1 cellular context compared by ENCODE assay signal in the genomic region with DNA sequence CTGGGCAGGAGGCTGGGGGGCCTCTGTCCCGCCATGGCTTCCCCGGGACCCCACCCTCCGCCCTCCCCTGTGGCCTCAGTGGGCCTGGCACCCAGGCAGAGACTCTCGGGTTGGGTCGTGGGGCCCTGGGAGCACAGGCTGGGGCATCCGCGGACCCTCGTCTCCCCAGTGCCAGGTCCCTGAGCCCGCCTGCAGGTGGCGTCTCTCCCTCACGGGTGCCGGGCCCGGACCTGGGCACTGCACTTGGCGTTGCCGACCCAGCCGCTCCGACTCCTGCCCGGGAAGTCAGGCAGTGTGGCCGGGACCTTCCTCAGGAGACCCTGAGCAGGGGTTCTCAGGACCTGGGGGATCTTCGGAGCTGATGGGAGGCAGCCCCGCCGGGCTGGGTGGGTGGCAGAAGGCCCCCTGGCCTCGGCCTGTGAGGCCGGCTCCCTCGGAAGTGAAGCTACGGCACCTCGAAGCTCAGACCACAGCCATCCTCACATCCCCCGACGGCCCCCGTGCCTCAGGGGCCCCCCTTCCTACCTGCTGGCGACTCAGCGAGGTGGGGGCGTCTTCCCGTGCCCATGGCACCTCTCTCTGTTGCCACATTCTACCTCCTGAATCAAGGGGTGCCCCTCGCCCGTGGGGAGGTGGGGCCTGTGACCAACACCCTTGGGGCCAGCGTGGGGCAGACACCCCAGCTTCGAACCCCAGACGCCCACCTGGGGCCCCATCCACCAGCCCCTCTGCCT.
TF ChIP-seq lines count a peak whose summit lies in the region.

No MANE protein-coding gene starts in this region.

TF ChIP-seq in GM12878, 131 proteins besides CTCF, POLR2A, EP300 and RAD21 (continued from another document and continues in another):
- TF ChIP-seq, protein P1, sequence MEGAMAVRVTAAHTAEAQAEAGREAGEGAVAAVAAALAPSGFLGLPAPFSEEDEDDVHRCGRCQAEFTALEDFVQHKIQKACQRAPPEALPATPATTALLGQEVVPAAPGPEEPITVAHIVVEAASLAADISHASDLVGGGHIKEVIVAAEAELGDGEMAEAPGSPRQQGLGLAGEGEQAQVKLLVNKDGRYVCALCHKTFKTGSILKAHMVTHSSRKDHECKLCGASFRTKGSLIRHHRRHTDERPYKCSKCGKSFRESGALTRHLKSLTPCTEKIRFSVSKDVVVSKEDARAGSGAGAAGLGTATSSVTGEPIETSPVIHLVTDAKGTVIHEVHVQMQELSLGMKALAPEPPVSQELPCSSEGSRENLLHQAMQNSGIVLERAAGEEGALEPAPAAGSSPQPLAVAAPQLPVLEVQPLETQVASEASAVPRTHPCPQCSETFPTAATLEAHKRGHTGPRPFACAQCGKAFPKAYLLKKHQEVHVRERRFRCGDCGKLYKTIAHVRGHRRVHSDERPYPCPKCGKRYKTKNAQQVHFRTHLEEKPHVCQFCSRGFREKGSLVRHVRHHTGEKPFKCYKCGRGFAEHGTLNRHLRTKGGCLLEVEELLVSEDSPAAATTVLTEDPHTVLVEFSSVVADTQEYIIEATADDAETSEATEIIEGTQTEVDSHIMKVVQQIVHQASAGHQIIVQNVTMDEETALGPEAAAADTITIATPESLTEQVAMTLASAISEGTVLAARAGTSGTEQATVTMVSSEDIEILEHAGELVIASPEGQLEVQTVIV (IDR thresholded peaks at IDR 0.05; ENCODE audit: borderline replicate concordance, partially characterized antibody): no peak
- TF ChIP-seq MYB (IDR thresholded peaks at IDR 0.05; ENCODE audit: borderline replicate concordance, low read depth, low read length): no peak
- TF ChIP-seq ATF7 (IDR thresholded peaks at IDR 0.05; ENCODE audit: low read depth): no peak
- TF ChIP-seq ESRRA (IDR thresholded peaks at IDR 0.05; ENCODE audit: low read length): no peak
- TF ChIP-seq SUPT20H (IDR thresholded peaks at IDR 0.05; ENCODE audit: borderline replicate concordance, control insufficient read depth, low read depth, low read length): no peak
- TF ChIP-seq, protein P2, sequence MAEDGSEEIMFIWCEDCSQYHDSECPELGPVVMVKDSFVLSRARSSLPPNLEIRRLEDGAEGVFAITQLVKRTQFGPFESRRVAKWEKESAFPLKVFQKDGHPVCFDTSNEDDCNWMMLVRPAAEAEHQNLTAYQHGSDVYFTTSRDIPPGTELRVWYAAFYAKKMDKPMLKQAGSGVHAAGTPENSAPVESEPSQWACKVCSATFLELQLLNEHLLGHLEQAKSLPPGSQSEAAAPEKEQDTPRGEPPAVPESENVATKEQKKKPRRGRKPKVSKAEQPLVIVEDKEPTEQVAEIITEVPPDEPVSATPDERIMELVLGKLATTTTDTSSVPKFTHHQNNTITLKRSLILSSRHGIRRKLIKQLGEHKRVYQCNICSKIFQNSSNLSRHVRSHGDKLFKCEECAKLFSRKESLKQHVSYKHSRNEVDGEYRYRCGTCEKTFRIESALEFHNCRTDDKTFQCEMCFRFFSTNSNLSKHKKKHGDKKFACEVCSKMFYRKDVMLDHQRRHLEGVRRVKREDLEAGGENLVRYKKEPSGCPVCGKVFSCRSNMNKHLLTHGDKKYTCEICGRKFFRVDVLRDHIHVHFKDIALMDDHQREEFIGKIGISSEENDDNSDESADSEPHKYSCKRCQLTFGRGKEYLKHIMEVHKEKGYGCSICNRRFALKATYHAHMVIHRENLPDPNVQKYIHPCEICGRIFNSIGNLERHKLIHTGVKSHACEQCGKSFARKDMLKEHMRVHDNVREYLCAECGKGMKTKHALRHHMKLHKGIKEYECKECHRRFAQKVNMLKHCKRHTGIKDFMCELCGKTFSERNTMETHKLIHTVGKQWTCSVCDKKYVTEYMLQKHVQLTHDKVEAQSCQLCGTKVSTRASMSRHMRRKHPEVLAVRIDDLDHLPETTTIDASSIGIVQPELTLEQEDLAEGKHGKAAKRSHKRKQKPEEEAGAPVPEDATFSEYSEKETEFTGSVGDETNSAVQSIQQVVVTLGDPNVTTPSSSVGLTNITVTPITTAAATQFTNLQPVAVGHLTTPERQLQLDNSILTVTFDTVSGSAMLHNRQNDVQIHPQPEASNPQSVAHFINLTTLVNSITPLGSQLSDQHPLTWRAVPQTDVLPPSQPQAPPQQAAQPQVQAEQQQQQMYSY (CRISPR knock-in tag; IDR thresholded peaks at IDR 0.05): no peak
- TF ChIP-seq, protein P3, sequence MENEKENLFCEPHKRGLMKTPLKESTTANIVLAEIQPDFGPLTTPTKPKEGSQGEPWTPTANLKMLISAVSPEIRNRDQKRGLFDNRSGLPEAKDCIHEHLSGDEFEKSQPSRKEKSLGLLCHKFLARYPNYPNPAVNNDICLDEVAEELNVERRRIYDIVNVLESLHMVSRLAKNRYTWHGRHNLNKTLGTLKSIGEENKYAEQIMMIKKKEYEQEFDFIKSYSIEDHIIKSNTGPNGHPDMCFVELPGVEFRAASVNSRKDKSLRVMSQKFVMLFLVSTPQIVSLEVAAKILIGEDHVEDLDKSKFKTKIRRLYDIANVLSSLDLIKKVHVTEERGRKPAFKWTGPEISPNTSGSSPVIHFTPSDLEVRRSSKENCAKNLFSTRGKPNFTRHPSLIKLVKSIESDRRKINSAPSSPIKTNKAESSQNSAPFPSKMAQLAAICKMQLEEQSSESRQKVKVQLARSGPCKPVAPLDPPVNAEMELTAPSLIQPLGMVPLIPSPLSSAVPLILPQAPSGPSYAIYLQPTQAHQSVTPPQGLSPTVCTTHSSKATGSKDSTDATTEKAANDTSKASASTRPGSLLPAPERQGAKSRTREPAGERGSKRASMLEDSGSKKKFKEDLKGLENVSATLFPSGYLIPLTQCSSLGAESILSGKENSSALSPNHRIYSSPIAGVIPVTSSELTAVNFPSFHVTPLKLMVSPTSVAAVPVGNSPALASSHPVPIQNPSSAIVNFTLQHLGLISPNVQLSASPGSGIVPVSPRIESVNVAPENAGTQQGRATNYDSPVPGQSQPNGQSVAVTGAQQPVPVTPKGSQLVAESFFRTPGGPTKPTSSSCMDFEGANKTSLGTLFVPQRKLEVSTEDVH (IDR thresholded peaks at IDR 0.05; ENCODE audit: low read depth, partially characterized antibody): no peak
- TF ChIP-seq BMI1 (IDR thresholded peaks at IDR 0.05; ENCODE audit: borderline replicate concordance): no peak
- no peak for TF ChIP-seq CREB1 (IDR thresholded peaks at IDR 0.05; ENCODE audit: low read depth)
- TF ChIP-seq HDAC2 (IDR thresholded peaks at IDR 0.05): no peak
- peak; percentile 45; the same call in 1 of the 2 replicates for TF ChIP-seq RB1 (IDR thresholded peaks at IDR 0.05; ENCODE audit: borderline replicate concordance)
- TF ChIP-seq FOS (IDR thresholded peaks at IDR 0.05; ENCODE audit: borderline replicate concordance, extremely low read depth, insufficient read length): no peak
- TF ChIP-seq ZNF622 (IDR thresholded peaks at IDR 0.05): no peak
- TF ChIP-seq, protein P4, sequence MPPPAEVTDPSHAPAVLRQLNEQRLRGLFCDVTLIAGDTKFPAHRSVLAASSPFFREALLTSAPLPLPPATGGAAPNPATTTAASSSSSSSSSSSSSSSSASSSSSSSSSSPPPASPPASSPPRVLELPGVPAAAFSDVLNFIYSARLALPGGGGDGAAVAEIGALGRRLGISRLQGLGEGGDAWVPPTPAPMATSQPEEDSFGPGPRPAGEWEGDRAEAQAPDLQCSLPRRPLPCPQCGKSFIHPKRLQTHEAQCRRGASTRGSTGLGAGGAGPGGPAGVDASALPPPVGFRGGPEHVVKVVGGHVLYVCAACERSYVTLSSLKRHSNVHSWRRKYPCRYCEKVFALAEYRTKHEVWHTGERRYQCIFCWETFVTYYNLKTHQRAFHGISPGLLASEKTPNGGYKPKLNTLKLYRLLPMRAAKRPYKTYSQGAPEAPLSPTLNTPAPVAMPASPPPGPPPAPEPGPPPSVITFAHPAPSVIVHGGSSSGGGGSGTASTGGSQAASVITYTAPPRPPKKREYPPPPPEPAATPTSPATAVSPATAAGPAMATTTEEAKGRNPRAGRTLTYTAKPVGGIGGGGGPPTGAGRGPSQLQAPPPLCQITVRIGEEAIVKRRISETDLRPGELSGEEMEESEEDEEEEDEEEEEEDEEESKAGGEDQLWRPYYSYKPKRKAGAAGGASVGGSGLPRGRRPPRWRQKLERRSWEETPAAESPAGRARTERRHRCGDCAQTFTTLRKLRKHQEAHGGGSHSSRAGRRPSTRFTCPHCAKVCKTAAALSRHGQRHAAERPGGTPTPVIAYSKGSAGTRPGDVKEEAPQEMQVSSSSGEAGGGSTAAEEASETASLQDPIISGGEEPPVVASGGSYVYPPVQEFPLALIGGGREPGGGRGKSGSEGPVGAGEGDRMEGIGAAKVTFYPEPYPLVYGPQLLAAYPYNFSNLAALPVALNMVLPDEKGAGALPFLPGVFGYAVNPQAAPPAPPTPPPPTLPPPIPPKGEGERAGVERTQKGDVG (CRISPR knock-in tag; IDR thresholded peaks at IDR 0.05): no peak
- no peak for TF ChIP-seq KAT2A (conservative IDR thresholded peaks at IDR 0.05; ENCODE audit: control insufficient read depth, low read depth, low read length)
- TF ChIP-seq CHD2 (IDR thresholded peaks at IDR 0.05; ENCODE audit: borderline replicate concordance, low read depth, low read length): no peak
- no peak for TF ChIP-seq NFXL1 (IDR thresholded peaks at IDR 0.05; ENCODE audit: borderline replicate concordance)
- no peak for TF ChIP-seq HCFC1 (IDR thresholded peaks at IDR 0.05; ENCODE audit: low read length)
- no peak for TF ChIP-seq MEF2B (IDR thresholded peaks at IDR 0.05; ENCODE audit: partially characterized antibody, poor library complexity, severe bottlenecking)
- TF ChIP-seq KLF5 (IDR thresholded peaks at IDR 0.05; ENCODE audit: partially characterized antibody): no peak
- TF ChIP-seq GATAD2B (conservative IDR thresholded peaks at IDR 0.05; ENCODE audit: low read depth): 0 out of 2 replicates have a peak, but pooled peaks have one; percentile 62
- no peak for TF ChIP-seq ZSCAN29 (IDR thresholded peaks at IDR 0.05)
- no peak for TF ChIP-seq RFX5 (IDR thresholded peaks at IDR 0.05; ENCODE audit: low read depth, low read length)
- no peak for TF ChIP-seq POU2F2 (IDR thresholded peaks at IDR 0.05; ENCODE audit: borderline replicate concordance, low read depth, low read length)
- TF ChIP-seq SMARCA5 (IDR thresholded peaks at IDR 0.05): no peak; the same call in 1 of the 2 replicates
- no peak for TF ChIP-seq SP1 (IDR thresholded peaks at IDR 0.05; ENCODE audit: low read depth, low read length)
- TF ChIP-seq ZNF384 (IDR thresholded peaks at IDR 0.05; ENCODE audit: borderline replicate concordance, low read depth, low read length): no peak
- no peak for TF ChIP-seq WRNIP1 (IDR thresholded peaks at IDR 0.05; ENCODE audit: borderline replicate concordance, low read depth, low read length)
- no peak for TF ChIP-seq EED (IDR thresholded peaks at IDR 0.05; ENCODE audit: low read depth)
- peak; percentile 74 for TF ChIP-seq YY1 (IDR thresholded peaks at IDR 0.05; ENCODE audit: low read depth, low read length)
- no peak for TF ChIP-seq CHD4 (IDR thresholded peaks at IDR 0.05)
- no peak for TF ChIP-seq DPF2 (IDR thresholded peaks at IDR 0.05)
- peak; percentile 29; the same call in 1 of the 2 replicates for TF ChIP-seq PAX5 (IDR thresholded peaks at IDR 0.05; ENCODE audit: borderline replicate concordance, low read depth, low read length)
- no peak for TF ChIP-seq TBL1XR1 (IDR thresholded peaks at IDR 0.05; ENCODE audit: low read depth, low read length)
- no peak for TF ChIP-seq CBFB (IDR thresholded peaks at IDR 0.05; ENCODE audit: low read depth)
- TF ChIP-seq EZH2 (IDR thresholded peaks at IDR 0.05; ENCODE audit: borderline replicate concordance, control insufficient read depth, low read depth, low read length): no peak
- TF ChIP-seq HSF1 (IDR thresholded peaks at IDR 0.05; ENCODE audit: low read depth, low read length): no peak
- TF ChIP-seq NR2C1 (IDR thresholded peaks at IDR 0.05): no peak
- no peak for TF ChIP-seq YBX1 (IDR thresholded peaks at IDR 0.05)
- TF ChIP-seq ZNF274 (IDR thresholded peaks at IDR 0.05; ENCODE audit: insufficient read depth, insufficient read length): no peak
- TF ChIP-seq, protein P5, sequence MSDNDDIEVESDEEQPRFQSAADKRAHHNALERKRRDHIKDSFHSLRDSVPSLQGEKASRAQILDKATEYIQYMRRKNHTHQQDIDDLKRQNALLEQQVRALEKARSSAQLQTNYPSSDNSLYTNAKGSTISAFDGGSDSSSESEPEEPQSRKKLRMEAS (IDR thresholded peaks at IDR 0.05; ENCODE audit: low read depth, low read length): no peak
- TF ChIP-seq TCF7 (IDR thresholded peaks at IDR 0.05; ENCODE audit: borderline replicate concordance): no peak
- TF ChIP-seq SREBF2 (IDR thresholded peaks at IDR 0.05; ENCODE audit: low read length): no peak
- peak; percentile 69 for TF ChIP-seq IKZF1 (conservative IDR thresholded peaks at IDR 0.05)
- TF ChIP-seq TCF3 (IDR thresholded peaks at IDR 0.05; ENCODE audit: borderline replicate concordance, insufficient read depth, low read depth, low read length): no peak
- TF ChIP-seq, protein P6, sequence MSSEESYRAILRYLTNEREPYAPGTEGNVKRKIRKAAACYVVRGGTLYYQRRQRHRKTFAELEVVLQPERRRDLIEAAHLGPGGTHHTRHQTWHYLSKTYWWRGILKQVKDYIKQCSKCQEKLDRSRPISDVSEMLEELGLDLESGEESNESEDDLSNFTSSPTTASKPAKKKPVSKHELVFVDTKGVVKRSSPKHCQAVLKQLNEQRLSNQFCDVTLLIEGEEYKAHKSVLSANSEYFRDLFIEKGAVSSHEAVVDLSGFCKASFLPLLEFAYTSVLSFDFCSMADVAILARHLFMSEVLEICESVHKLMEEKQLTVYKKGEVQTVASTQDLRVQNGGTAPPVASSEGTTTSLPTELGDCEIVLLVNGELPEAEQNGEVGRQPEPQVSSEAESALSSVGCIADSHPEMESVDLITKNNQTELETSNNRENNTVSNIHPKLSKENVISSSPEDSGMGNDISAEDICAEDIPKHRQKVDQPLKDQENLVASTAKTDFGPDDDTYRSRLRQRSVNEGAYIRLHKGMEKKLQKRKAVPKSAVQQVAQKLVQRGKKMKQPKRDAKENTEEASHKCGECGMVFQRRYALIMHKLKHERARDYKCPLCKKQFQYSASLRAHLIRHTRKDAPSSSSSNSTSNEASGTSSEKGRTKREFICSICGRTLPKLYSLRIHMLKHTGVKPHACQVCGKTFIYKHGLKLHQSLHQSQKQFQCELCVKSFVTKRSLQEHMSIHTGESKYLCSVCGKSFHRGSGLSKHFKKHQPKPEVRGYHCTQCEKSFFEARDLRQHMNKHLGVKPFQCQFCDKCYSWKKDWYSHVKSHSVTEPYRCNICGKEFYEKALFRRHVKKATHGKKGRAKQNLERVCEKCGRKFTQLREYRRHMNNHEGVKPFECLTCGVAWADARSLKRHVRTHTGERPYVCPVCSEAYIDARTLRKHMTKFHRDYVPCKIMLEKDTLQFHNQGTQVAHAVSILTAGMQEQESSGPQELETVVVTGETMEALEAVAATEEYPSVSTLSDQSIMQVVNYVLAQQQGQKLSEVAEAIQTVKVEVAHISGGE (CRISPR knock-in tag; IDR thresholded peaks at IDR 0.05): no peak
- TF ChIP-seq POLR2AphosphoS5 (IDR thresholded peaks at IDR 0.05; ENCODE audit: low read length): no peak
- no peak for TF ChIP-seq ZBED1 (IDR thresholded peaks at IDR 0.05; ENCODE audit: borderline replicate concordance)
